ENCODE assay signal across 16 cellular contexts in genomic region chr5:140130949-140131733, GRCh38. TPM values are rescaled to one million over a fixed set of nuclear protein-coding genes. Genes with fewer than 3 reads are reported as not detected.
DNase-seq lines count a peak whose midpoint lies in the region; ATAC-seq and TF ChIP-seq lines count a peak whose summit lies in the region.
"Had no signal": no experiment of that assay in that cellular context is flagged by ENCODE, and none has a peak within 500 bp of the region (broad histone marks: within the 10 kb centered on the region; RNA-seq: fewer than 3 reads in every experiment).

No MANE protein-coding gene starts in this region.

- no peaks in the 10 kb centered on the region for H3K36me3 Mint-ChIP-seq in activated CD4-positive, alpha-beta T cell treated with anti-CD3 and anti-CD28 coated beads for 36 hours (ENCODE audit: low read depth)
- H3K36me3 Mint-ChIP-seq: natural killer cell treated with Interleukin-12 subunit alpha and Interleukin-12 subunit beta and Interleukin-15 and Interleukin-18, amount 100 ng/mL, for 72 hours had no signal

- H3K4me3 Mint-ChIP-seq in activated CD4-positive, alpha-beta T cell treated with anti-CD3 and anti-CD28 coated beads for 36 hours: no peak overlapping the region
- H3K4me3 Mint-ChIP-seq: natural killer cell treated with Interleukin-12 subunit alpha and Interleukin-12 subunit beta and Interleukin-15 and Interleukin-18, amount 100 ng/mL, for 72 hours had no signal

- peak; percentile 46 for ATAC-seq in activated CD4-positive, alpha-beta T cell treated with anti-CD3 and anti-CD28 coated beads for 36 hours
- ATAC-seq in GM18511 (IDR thresholded peaks at IDR 0.05; ENCODE audit: unreplicated experiment) (peak; percentile 67), SK-N-SH treated with all-trans-retinoic acid at 6 μM for 48 hours (peak; percentile 18; the same call in 1 of the 3 replicates), left lobe of liver (peak; percentile 58)

- no peak overlapping the region for H3K27ac Mint-ChIP-seq in activated CD4-positive, alpha-beta T cell treated with anti-CD3 and anti-CD28 coated beads for 36 hours

- intact Hi-C loops in activated CD4-positive, alpha-beta T cell treated with anti-CD3 and anti-CD28 coated beads for 36 hours (cut with DNase I, micrococcal nuclease): loop anchor here in 1 of 2 experiments (2.0 kb wide), 1 partner anchor 14 kb away; no protein-coding TSS in a partner anchor

- H3K27me3 Mint-ChIP-seq in activated CD4-positive, alpha-beta T cell treated with anti-CD3 and anti-CD28 coated beads for 36 hours: no peaks in the 10 kb centered on the region
- H3K27me3 Mint-ChIP-seq: natural killer cell treated with Interleukin-12 subunit alpha and Interleukin-12 subunit beta and Interleukin-15 and Interleukin-18, amount 100 ng/mL, for 72 hours had no signal

- H3K4me1 Mint-ChIP-seq in activated CD4-positive, alpha-beta T cell treated with anti-CD3 and anti-CD28 coated beads for 36 hours: peaks cover 41% of the 10 kb centered on the region

- no peaks in the 10 kb centered on the region for H3K9me3 Mint-ChIP-seq in activated CD4-positive, alpha-beta T cell treated with anti-CD3 and anti-CD28 coated beads for 36 hours (ENCODE audit: low read depth)
- H3K9me3 Mint-ChIP-seq: natural killer cell treated with Interleukin-12 subunit alpha and Interleukin-12 subunit beta and Interleukin-15 and Interleukin-18, amount 100 ng/mL, for 72 hours had no signal

- POLR2A ChIA-PET in activated CD4-positive, alpha-beta T cell treated with anti-CD3 and anti-CD28 coated beads for 36 hours (lab: Charles Lee): interaction anchor here (0.7 to 1.0 kb wide), 3 partner anchors 14 to 26 kb away, joined by 3 to 5 read pairs (median 3); no protein-coding TSS in a partner anchor

- no peak for DNase-seq in activated CD4-positive, alpha-beta T cell treated with anti-CD3 and anti-CD28 coated beads for 36 hours
- no peak for DNase-seq in activated CD4-positive, alpha-beta T cell treated with anti-CD3 and anti-CD28 coated beads, Interleukin-2, amount 50 U/mL, for 4 hours
- DNase-seq in left lobe of liver (ENCODE audit: low spot score) (peak; percentile 3), DMS 273 (lab: John Stamatoyannopoulos, UW; ENCODE audit: unreplicated experiment) (no peak), ecto neural progenitor cell (ENCODE audit: low spot score) (no peak), islet precursor cell (no peak)
- DNase-seq: activated CD4-positive, alpha-beta T cell treated with anti-CD3 and anti-CD28 coated beads for 48 hours; DMS 273 treated with DMSO at 0.1 percent for 48 hours; esophagus squamous epithelium; glutamatergic neuron; NCI-H1105; NCI-H2171; NCI-H69 had no signal

- CTCF ChIA-PET in activated CD4-positive, alpha-beta T cell treated with anti-CD3 and anti-CD28 coated beads for 36 hours (lab: Charles Lee): interaction anchor here (0.6 to 6.8 kb wide), 11 partner anchors 8 to 218 kb away, joined by 3 to 78 read pairs (median 4); no protein-coding TSS in a partner anchor

TF ChIP-seq in SK-N-SH treated with all-trans-retinoic acid at 6 μM for 48 hours, 23 proteins besides CTCF, POLR2A, EP300 and RAD21:
- TF ChIP-seq, protein P1, sequence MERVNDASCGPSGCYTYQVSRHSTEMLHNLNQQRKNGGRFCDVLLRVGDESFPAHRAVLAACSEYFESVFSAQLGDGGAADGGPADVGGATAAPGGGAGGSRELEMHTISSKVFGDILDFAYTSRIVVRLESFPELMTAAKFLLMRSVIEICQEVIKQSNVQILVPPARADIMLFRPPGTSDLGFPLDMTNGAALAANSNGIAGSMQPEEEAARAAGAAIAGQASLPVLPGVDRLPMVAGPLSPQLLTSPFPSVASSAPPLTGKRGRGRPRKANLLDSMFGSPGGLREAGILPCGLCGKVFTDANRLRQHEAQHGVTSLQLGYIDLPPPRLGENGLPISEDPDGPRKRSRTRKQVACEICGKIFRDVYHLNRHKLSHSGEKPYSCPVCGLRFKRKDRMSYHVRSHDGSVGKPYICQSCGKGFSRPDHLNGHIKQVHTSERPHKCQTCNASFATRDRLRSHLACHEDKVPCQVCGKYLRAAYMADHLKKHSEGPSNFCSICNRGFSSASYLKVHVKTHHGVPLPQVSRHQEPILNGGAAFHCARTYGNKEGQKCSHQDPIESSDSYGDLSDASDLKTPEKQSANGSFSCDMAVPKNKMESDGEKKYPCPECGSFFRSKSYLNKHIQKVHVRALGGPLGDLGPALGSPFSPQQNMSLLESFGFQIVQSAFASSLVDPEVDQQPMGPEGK (CRISPR knock-in tag; IDR thresholded peaks at IDR 0.05; ENCODE audit: borderline replicate concordance): no peak
- no peak for TF ChIP-seq ZFP3 (CRISPR knock-in tag; IDR thresholded peaks at IDR 0.05)
- no peak for TF ChIP-seq ZNF70 (CRISPR knock-in tag; IDR thresholded peaks at IDR 0.05)
- no peak for TF ChIP-seq SNAI2 (CRISPR knock-in tag; IDR thresholded peaks at IDR 0.05)
- no peak for TF ChIP-seq GLIS3 (CRISPR knock-in tag; IDR thresholded peaks at IDR 0.05)
- no peak for TF ChIP-seq ZNF565 (CRISPR knock-in tag; conservative IDR thresholded peaks at IDR 0.05; ENCODE audit: low read depth)
- no peak for TF ChIP-seq TOX (CRISPR knock-in tag; IDR thresholded peaks at IDR 0.05; ENCODE audit: borderline replicate concordance)

RNA-seq across cellular contexts. Expression of gene IGIP, which starts 5.4 kb away (rescaled TPM):
- 1 to 10 TPM; 1.7 to 1.9 TPM for total RNA-seq in activated CD4-positive, alpha-beta T cell treated with anti-CD3 and anti-CD28 coated beads for 36 hours
- total RNA-seq in left lobe of liver: 7.0 TPM

RNA-seq across cellular contexts. Expression of gene PURA, which starts 17.2 kb away (rescaled TPM):
- total RNA-seq in activated CD4-positive, alpha-beta T cell treated with anti-CD3 and anti-CD28 coated beads for 36 hours: 10 to 100 TPM in 1 of 2 experiments, 1 to 10 TPM in 1; 9.5 to 10.7 TPM
- 12.7 TPM for total RNA-seq in left lobe of liver

RNA-seq across cellular contexts. Expression of gene CYSTM1, which starts 43.8 kb away (rescaled TPM):
- 10 to 100 TPM; 15.2 to 18.7 TPM for total RNA-seq in activated CD4-positive, alpha-beta T cell treated with anti-CD3 and anti-CD28 coated beads for 36 hours
- 24.6 TPM for total RNA-seq in left lobe of liver
